In genomic region chr2:124147552-124147951, GRCh38 we compare ENCODE assay signal across 1 cellular context.
TF ChIP-seq lines count a peak whose summit lies in the region.

No MANE protein-coding gene starts in this region.

TF ChIP-seq in IMR-90, 13 proteins besides CTCF, POLR2A, EP300 and RAD21:
- no peak for TF ChIP-seq ELK1 (IDR thresholded peaks at IDR 0.05; ENCODE audit: borderline replicate concordance, low read depth, low read length)
- 0 out of 2 replicates have a peak, but pooled peaks have one; percentile 7 for TF ChIP-seq CEBPB (IDR thresholded peaks at IDR 0.05; ENCODE audit: low read depth, low read length)
- no peak for TF ChIP-seq FOS (IDR thresholded peaks at IDR 0.05; ENCODE audit: low read depth, low read length)
